1 cellular context compared by ENCODE assay signal in genomic region chr21:33541756-33542639, GRCh38.
TF ChIP-seq lines count a peak whose summit lies in the region.

Gene GART, minus strand, starts transcription at chr21:33542117. Its CDS starts 2,802 bp downstream, at chr21:33539315.

TF ChIP-seq in HEK293, 187 proteins besides CTCF, POLR2A, EP300 and RAD21 (continued from another document and continues in another):
- TF ChIP-seq ZBTB11 (tag by site-specific recombination; conservative IDR thresholded peaks at IDR 0.05; ENCODE audit: low read depth) (peak; percentile 92), ZSCAN4 (tag by site-specific recombination; IDR thresholded peaks at IDR 0.05) (0 out of 2 replicates have a peak, but pooled peaks have one; percentile 24), ZNF280C (tag by site-specific recombination; IDR thresholded peaks at IDR 0.05) (no peak), ZNF366 (tag by site-specific recombination; conservative IDR thresholded peaks at IDR 0.05) (peak; percentile 46; the same call in 1 of the 2 replicates), SP3 (tag by site-specific recombination; IDR thresholded peaks at IDR 0.05) (peak; percentile 76), ZNF354C (tag by site-specific recombination; IDR thresholded peaks at IDR 0.05; ENCODE audit: borderline replicate concordance, low read depth) (no peak), ZSCAN18 (tag by site-specific recombination; IDR thresholded peaks at IDR 0.05) (no peak), KLF7 (tag by site-specific recombination; IDR thresholded peaks at IDR 0.05; ENCODE audit: borderline replicate concordance) (peak; percentile 87), ZNF549 (tag by site-specific recombination; IDR thresholded peaks at IDR 0.05) (no peak), GLIS1 (tag by site-specific recombination; IDR thresholded peaks at IDR 0.05) (peak; percentile 96), ZNF639 (tag by site-specific recombination; IDR thresholded peaks at IDR 0.05) (peak; percentile 17), ZNF280D (tag by site-specific recombination; IDR thresholded peaks at IDR 0.05) (no peak), MEIS1 (CRISPR knock-in tag; IDR thresholded peaks at IDR 0.05; ENCODE audit: borderline replicate concordance) (no peak), REPIN1 (tag by site-specific recombination; IDR thresholded peaks at IDR 0.05; ENCODE audit: low read depth) (peak; percentile 79; the same call in 1 of the 2 replicates), ZNF692 (tag by site-specific recombination; IDR thresholded peaks at IDR 0.05) (peak; percentile 68), SP2 (tag by site-specific recombination; IDR thresholded peaks at IDR 0.05) (peak; percentile 98), KLF17 (tag by site-specific recombination; IDR thresholded peaks at IDR 0.05) (peak; percentile 37), ZNF362 (tag by site-specific recombination; IDR thresholded peaks at IDR 0.05) (no peak), KLF10 (tag by site-specific recombination; IDR thresholded peaks at IDR 0.05) (peak; percentile 75), ZNF747 (tag by site-specific recombination; IDR thresholded peaks at IDR 0.05) (no peak), ZNF660 (tag by site-specific recombination; IDR thresholded peaks at IDR 0.05) (peak; percentile 84), ZNF776 (tag by site-specific recombination; IDR thresholded peaks at IDR 0.05; ENCODE audit: borderline replicate concordance) (no peak), ZBTB26 (tag by site-specific recombination; optimal IDR thresholded peaks at IDR 0.05) (peak; percentile 97), ZNF426 (tag by site-specific recombination; IDR thresholded peaks at IDR 0.05) (0 out of 2 replicates have a peak, but pooled peaks have one; percentile 8), ZNF211 (tag by site-specific recombination; IDR thresholded peaks at IDR 0.05; ENCODE audit: low read depth) (no peak), ZBTB20 (tag by site-specific recombination; IDR thresholded peaks at IDR 0.05) (peak; percentile 99), ZNF626 (tag by site-specific recombination; IDR thresholded peaks at IDR 0.05) (no peak), ZNF416 (tag by site-specific recombination; IDR thresholded peaks at IDR 0.05) (no peak), RBAK (tag by site-specific recombination; IDR thresholded peaks at IDR 0.05) (no peak), ZNF585B (tag by site-specific recombination; IDR thresholded peaks at IDR 0.05) (no peak)
